Comparison of ENCODE assay signal across 24 cellular contexts in genomic region chr1:64473367-64473766, GRCh38. TPM values are rescaled to one million over a fixed set of nuclear protein-coding genes. Genes with fewer than 3 reads are reported as not detected.
DNase-seq lines count a peak whose midpoint lies in the region; ATAC-seq, FAIRE-seq and TF ChIP-seq lines count a peak whose summit lies in the region.
"Had no signal": no experiment of that assay in that cellular context is flagged by ENCODE, and none has a peak within 500 bp of the region (broad histone marks: within the 10 kb centered on the region; RNA-seq: fewer than 3 reads in every experiment).

No MANE protein-coding gene starts in this region.

- no peak overlapping the region for H4K8ac ChIP-seq in H1 (ENCODE audit: extremely low read depth, insufficient read depth, low read length)

- H3K27ac ChIP-seq in HUES48 (ENCODE audit: low read depth, low read length) (peak overlapping the region; percentile 95), H1 (ENCODE audit: low read depth, low read length) (0 out of 2 replicates have a peak overlapping the region, but pooled peaks have one; percentile 12), mesodermal cell (ENCODE audit: low read depth, low read length, severe bottlenecking) (no peak overlapping the region), spleen (no peak overlapping the region)
- H3K27ac ChIP-seq: gastroesophageal sphincter had no signal

- no peak overlapping the region for H3K23ac ChIP-seq in H1 (ENCODE audit: insufficient read length)

- peaks cover 47% of the 10 kb centered on the region for H3K4me1 ChIP-seq in HUES48 (ENCODE audit: control insufficient read depth, insufficient read depth, low read length)
- H3K4me1 ChIP-seq in H1 (replicated peaks in 1 of 4; ENCODE audit: control insufficient read depth in 3 of 4, insufficient read depth in 4 of 4, low read length in 3 of 4): peaks cover 14 to 31% (median 21%) of the 10 kb centered on the region in 4 experiments
- H3K4me1 ChIP-seq in mesodermal cell (ENCODE audit: control insufficient read depth, insufficient read depth, low read length, poor library complexity, severe bottlenecking): peaks cover 52% of the 10 kb centered on the region
- peaks cover 13 to 69% (median 46%) of the 10 kb centered on the region in 6 donors for H3K4me1 ChIP-seq in spleen

- no peaks in the 10 kb centered on the region for H3K9me3 Mint-ChIP-seq in type B pancreatic cell
- H3K9me3 Mint-ChIP-seq: central memory CD8-positive, alpha-beta T cell; stimulated activated naive B cell treated with anti-CD40 and anti-IgM and Interleukin-4, amounts not matched to agents 10 μg/mL and 1 μg/mL and 100 μg/mL, for 72 hours; T-helper 2 cell treated with Interferon-gamma antibody and Interleukin-4, amounts not matched to agents 5 μg/mL and 100 μg/mL, for 36 hours had no signal

- TF ChIP-seq CTCF in H1 (IDR thresholded peaks at IDR 0.05; ENCODE audit: control extremely low read depth in 1 of 3, insufficient read depth in 1 of 3, low read depth in 1 of 3, low read length in 3 of 3) (no peak), type B pancreatic cell (conservative IDR thresholded peaks at IDR 0.05) (no peak), spleen (IDR thresholded peaks at IDR 0.05 in 8 of 11, conservative IDR thresholded peaks at IDR 0.05 in 3 of 11) (no peak)

- H3K27me3 ChIP-seq in HUES48 (ENCODE audit: control insufficient read depth, insufficient read depth, low read length) (peaks cover 12% of the 10 kb centered on the region), H1 (replicated peaks in 1 of 4; ENCODE audit: control insufficient read depth in 3 of 4, extremely low read depth in 1 of 4, insufficient read depth in 3 of 4, low read length in 3 of 4) (peaks cover 0 to 7% (median 2%) of the 10 kb centered on the region in 4 experiments; a peak in 3 of 7 replicates), spleen (replicated peaks in 1 of 7) (peaks cover 0 to 45% (median 20%) of the 10 kb centered on the region in 7 donors)

- peak overlapping the region; percentile 40; the same call in 1 of the 2 replicates for H2BK20ac ChIP-seq in H1 (ENCODE audit: low read length)

- 0% methylated on average over 1 of the region's 1 CpG; no CpG with 5 or more reads in 1 of the 2 experiments for WGBS in H1 (ENCODE audit: extremely low coverage in 1 of 2, insufficient coverage in 1 of 2, insufficient read length in 1 of 2, insufficient replicate concordance in 2 of 2, low coverage in 1 of 2, low lambda C conversion rate in 2 of 2, missing lambda C conversion rate in 1 of 2), 2 experiments
- 0% methylated on average over 1 of the region's 1 CpG; no CpG with 5 or more reads in 1 of the 2 experiments for WGBS in mesodermal cell (ENCODE audit: insufficient coverage in 2 of 2), 2 experiments
- 71 to 89% (median 82%) methylated on average over 1 of the region's 1 CpG for WGBS in spleen, 5 donors

- TF ChIP-seq POLR2A in H1 (IDR thresholded peaks at IDR 0.05; ENCODE audit: control extremely low read depth in 1 of 2, low read depth in 2 of 2, low read length in 2 of 2): no peak
- no peak for TF ChIP-seq POLR2A in spleen (IDR thresholded peaks at IDR 0.05)

- no peak for ATAC-seq in left colon
- ATAC-seq: activated CD8-positive, alpha-beta T cell treated with anti-CD3 and anti-CD28 coated beads, Interleukin-2, amount 10 ng/mL, durations not matched to agents 7 days and 5 days; gastroesophageal sphincter; stimulated activated naive B cell treated with anti-CD40 and anti-IgM and Interleukin-4, amounts not matched to agents 10 μg/mL and 1 μg/mL and 100 μg/mL, for 72 hours had no signal

- H3K36me3 Mint-ChIP-seq in type B pancreatic cell: no peaks in the 10 kb centered on the region
- H3K36me3 Mint-ChIP-seq: stimulated activated naive B cell treated with anti-CD40 and anti-IgM and Interleukin-4, amounts not matched to agents 10 μg/mL and 1 μg/mL and 100 μg/mL, for 72 hours had no signal

- H4K20me1 ChIP-seq in H1 (replicated peaks in 1 of 2; ENCODE audit: control insufficient read depth in 1 of 2, insufficient read depth in 2 of 2, low read length in 2 of 2): peaks cover 0 to 13% of the 10 kb centered on the region in 2 experiments

- TF ChIP-seq RAD21 in H1 (IDR thresholded peaks at IDR 0.05 in 1 of 2, conservative IDR thresholded peaks at IDR 0.05 in 1 of 2; ENCODE audit: low read depth in 2 of 2, low read length in 2 of 2): no peak

- peak overlapping the region; percentile 4 for H2BK120ac ChIP-seq in H1 (replicated peaks; ENCODE audit: low read depth, low read length)

- H2BK15ac ChIP-seq in H1 (ENCODE audit: low read length): no peak overlapping the region

- H3K79me1 ChIP-seq in H1 (ENCODE audit: low read depth, low read length): no peaks in the 10 kb centered on the region; the same call in 1 of the 2 replicates

- H2BK12ac ChIP-seq in H1 (ENCODE audit: low read depth, low read length): no peak overlapping the region

- H3K18ac ChIP-seq in H1 (ENCODE audit: extremely low read depth, low read length): peak overlapping the region; percentile 2; the same call in 1 of the 2 replicates

- H3K4me3 ChIP-seq in HUES48 (ENCODE audit: low read depth, low read length): peak overlapping the region; percentile 57
- peak overlapping the region; percentile 7 to 94 (median 44); a peak in 5 of 8 replicates for H3K4me3 ChIP-seq in H1 (ENCODE audit: extremely low read depth in 1 of 4, insufficient read depth in 2 of 4, low read depth in 3 of 4, low read length in 4 of 4)
- peak overlapping the region; percentile 78 for H3K4me3 ChIP-seq in mesodermal cell (ENCODE audit: extremely low read depth, insufficient read depth, low read length, poor library complexity, severe bottlenecking)
- H3K4me3 ChIP-seq in spleen: no peak overlapping the region

- POLR2A ChIA-PET in H1 (lab: Charles Lee; ENCODE audit: partially characterized antibody): interaction anchor here (0.6 to 3.6 kb wide), 12 partner anchors 10 to 302 kb away, joined by 3 to 27 read pairs (median 3); no protein-coding TSS in a partner anchor

- H4K91ac ChIP-seq in H1 (replicated peaks; ENCODE audit: insufficient read length, low read length): peak overlapping the region; percentile 80

- TF ChIP-seq EP300 in H1 (IDR thresholded peaks at IDR 0.05; ENCODE audit: borderline replicate concordance in 1 of 2, low read depth in 2 of 2, low read length in 2 of 2): no peak

- H3K56ac ChIP-seq in H1 (replicated peaks; ENCODE audit: insufficient read length, low read depth, low read length): peak overlapping the region; percentile 51

- DNase-seq in H1 (ENCODE audit: low read depth in 1 of 2, low spot score in 2 of 2) (no peak), type B pancreatic cell (ENCODE audit: extremely low spot score, unreplicated experiment) (no peak), spleen (no peak), left colon (no peak), NCI-H524 treated with DMSO at 0.1 percent for 48 hours (lab: John Stamatoyannopoulos, UW) (no peak)
- DNase-seq: activated CD4-positive, CD25-positive, alpha-beta regulatory T cell; activated CD8-positive, alpha-beta T cell treated with anti-CD3 and anti-CD28 coated beads, Interleukin-2, amount 10 ng/mL, durations not matched to agents 7 days and 5 days; activated naive CD4-positive, alpha-beta T cell treated with Interleukin-2 at 50 U/mL for 16 hours; activated T-cell treated with anti-CD3 and anti-CD28 coated beads, Interleukin-2, amount 50 U/mL, for 1 hour; amygdala; DMS79; esophagus squamous epithelium; Karpas-422; NCI-H1048; NCI-H446; RPMI8226; SK-N-SH; stimulated activated naive B cell treated with anti-CD40 and anti-IgM and Interleukin-4, amounts not matched to agents 10 μg/mL and 1 μg/mL and 100 μg/mL, for 72 hours had no signal

- H3K36me3 ChIP-seq in HUES48 (ENCODE audit: control insufficient read depth, insufficient read depth, low read length) (peaks cover 11% of the 10 kb centered on the region), H1 (ENCODE audit: control insufficient read depth in 2 of 4, insufficient read depth in 4 of 4, low read length in 3 of 4) (peaks cover 0 to 6% (median 0%) of the 10 kb centered on the region in 4 experiments; a peak in 1 of 8 replicates), mesodermal cell (ENCODE audit: control insufficient read depth, insufficient read depth, low read length) (peaks cover 5% of the 10 kb centered on the region), spleen (no peaks in the 10 kb centered on the region)
- H3K36me3 ChIP-seq: esophagus squamous epithelium, gastroesophageal sphincter had no signal

- H3K9ac ChIP-seq in HUES48 (ENCODE audit: low read depth, low read length): 0 out of 2 replicates have a peak overlapping the region, but pooled peaks have one; percentile 2
- no peak overlapping the region; a peak in 1 of 7 replicates for H3K9ac ChIP-seq in H1 (replicated peaks in 1 of 4; ENCODE audit: extremely low read depth in 1 of 4, low read depth in 3 of 4, low read length in 3 of 4)
- H3K9ac ChIP-seq: SK-N-SH had no signal

- H3K4ac ChIP-seq in H1 (replicated peaks; ENCODE audit: insufficient read length, low read depth, low read length): peak overlapping the region; percentile 48

- peak overlapping the region; percentile 80; the same call in 1 of the 2 replicates for H2BK5ac ChIP-seq in H1 (ENCODE audit: low read depth, low read length)

- intact Hi-C loops in spleen (cut with DNase I; ENCODE audit: low total_unique reads): loop anchor here (10.0 kb wide), 1 partner anchor 201 kb away; no protein-coding TSS in a partner anchor
- intact Hi-C loops in left colon (cut with DNase I, micrococcal nuclease): no loop called here

- H2AFZ ChIP-seq in H1 (ENCODE audit: low read length): no peak overlapping the region

- CTCF ChIA-PET in H1 (lab: Charles Lee; ENCODE audit: partially characterized antibody): interaction anchor here (1.0 to 1.3 kb wide), 2 partner anchors 19 to 26 kb away, joined by 4 to 6 read pairs; no protein-coding TSS in a partner anchor

- H3K4me3 Mint-ChIP-seq in type B pancreatic cell: peak overlapping the region; percentile 97
- H3K4me3 Mint-ChIP-seq: activated CD8-positive, alpha-beta T cell treated with anti-CD3 and anti-CD28 coated beads, Interleukin-2, amount 10 ng/mL, durations not matched to agents 7 days and 5 days; central memory CD8-positive, alpha-beta T cell; stimulated activated naive B cell treated with anti-CD40 and anti-IgM and Interleukin-4, amounts not matched to agents 10 μg/mL and 1 μg/mL and 100 μg/mL, for 72 hours; T-helper 2 cell treated with Interferon-gamma antibody and Interleukin-4, amounts not matched to agents 5 μg/mL and 100 μg/mL, for 36 hours had no signal

- H3K79me2 ChIP-seq in H1 (ENCODE audit: control insufficient read depth in 1 of 2, insufficient read depth in 2 of 2, low read length in 2 of 2): peaks cover 27 to 70% of the 10 kb centered on the region in 2 experiments

- peaks cover 24% of the 10 kb centered on the region for H3K23me2 ChIP-seq in H1 (ENCODE audit: low read depth, low read length)

- no peak overlapping the region for H3K27ac Mint-ChIP-seq in type B pancreatic cell
- H3K27ac Mint-ChIP-seq: activated CD8-positive, alpha-beta T cell treated with anti-CD3 and anti-CD28 coated beads, Interleukin-2, amount 10 ng/mL, durations not matched to agents 7 days and 5 days; stimulated activated naive B cell treated with anti-CD40 and anti-IgM and Interleukin-4, amounts not matched to agents 10 μg/mL and 1 μg/mL and 100 μg/mL, for 72 hours; T-helper 2 cell treated with Interferon-gamma antibody and Interleukin-4, amounts not matched to agents 5 μg/mL and 100 μg/mL, for 36 hours had no signal

- H3K4me1 Mint-ChIP-seq in type B pancreatic cell (ENCODE audit: unreplicated experiment): peaks cover 36% of the 10 kb centered on the region

- H3K9me3 ChIP-seq in HUES48 (ENCODE audit: control insufficient read depth, insufficient read depth, low read length) (no peaks in the 10 kb centered on the region), H1 (ENCODE audit: insufficient read depth in 2 of 2, low read depth in 1 of 2, low read length in 1 of 2) (no peaks in the 10 kb centered on the region), mesodermal cell (ENCODE audit: control insufficient read depth, low read length) (no peaks in the 10 kb centered on the region), spleen (no peaks in the 10 kb centered on the region)
- H3K9me3 ChIP-seq: esophagus squamous epithelium, gastroesophageal sphincter, SK-N-SH had no signal

- H4K5ac ChIP-seq in H1 (ENCODE audit: insufficient read length, low read depth, low read length): peak overlapping the region; percentile 77

- H3K27me3 Mint-ChIP-seq in type B pancreatic cell: peaks cover 24% of the 10 kb centered on the region

- no peak overlapping the region for H2AK5ac ChIP-seq in H1 (ENCODE audit: low read depth, low read length)

- H3K14ac ChIP-seq in H1 (ENCODE audit: insufficient read length): no peak overlapping the region

- FAIRE-seq in H1 (lab: Jason Lieb, UNC): peak; percentile 7

- peak overlapping the region; percentile 66 to 81 for H3K4me2 ChIP-seq in H1 (ENCODE audit: insufficient read depth in 1 of 2, low read depth in 2 of 2, low read length in 2 of 2)

RNA-seq across cellular contexts. Expression of gene CACHD1, which starts 3.4 kb away (rescaled TPM):
- 42.5 and 44.7 TPM in 2 replicates for total RNA-seq in H1 (2021; fragmentation: NEBNext Ultra II Directional; extraction: Animal tissue kit (Norgen Biotek cat#: 25700))
- polyA plus RNA-seq in H1 (2011; rRNA removed) (22.2 and 26.4 TPM in 2 replicates), spleen (1 to 10 TPM; 1.1 to 2.7 (median 1.4) TPM)
- polyA plus RNA-seq in H1 (2011; cell fraction: cytosol; rRNA removed): 24.2 TPM
- polyA plus RNA-seq in H1 (2011; cell fraction: nucleus; rRNA removed): 42.0 TPM
- 28.5 to 35.1 TPM (median 34.0 TPM) in 4 replicates for polyA plus RNA-seq in H1 (2012, experiment 1 of 2)
- polyA plus RNA-seq in H1 (2012, experiment 2 of 2): 2.8 TPM
- polyA plus RNA-seq in H1 (2013, experiment 1 of 2): 33.0 TPM
- polyA plus RNA-seq in H1 (2013, experiment 2 of 2): 31.4 TPM
- polyA minus RNA-seq in H1 (2011; rRNA and poly(A)+ RNA removed): 71.1 and 85.3 TPM in 2 replicates
- polyA minus RNA-seq in H1 (2011; cell fraction: cytosol; rRNA and poly(A)+ RNA removed): 39.4 TPM
- 70.3 TPM for polyA minus RNA-seq in H1 (2011; cell fraction: nucleus; rRNA and poly(A)+ RNA removed)
- polyA plus RNA-seq in mesodermal cell (2013, experiment 1 of 2): 32.7 TPM
- 28.1 TPM for polyA plus RNA-seq in mesodermal cell (2013, experiment 2 of 2)
- total RNA-seq in type B pancreatic cell (ENCODE audit: low replicate concordance) (9.6 and 44.6 TPM in 2 replicates), spleen (10 to 100 TPM in 6 of 7 donors, 1 to 10 TPM in 1; 9.5 to 17.3 (median 13.0) TPM), left colon (1 to 10 TPM; 1.4 to 2.6 TPM)
- total RNA-seq: myocyte had no signal

Comparison
In these comparisons a context has a peak if more than half of its experiments do, and no peak if none do; other contexts are left out.
1. H3K27ac ChIP-seq: peak in HUES48 (single experiment) and H1 (single experiment); none in mesodermal cell (single experiment) and spleen (0 of 8).
2. H3K4me3 ChIP-seq: peak in HUES48 (single experiment), H1 (4 of 4) and mesodermal cell (single experiment); none in spleen (0 of 8).